In the genomic region with DNA sequence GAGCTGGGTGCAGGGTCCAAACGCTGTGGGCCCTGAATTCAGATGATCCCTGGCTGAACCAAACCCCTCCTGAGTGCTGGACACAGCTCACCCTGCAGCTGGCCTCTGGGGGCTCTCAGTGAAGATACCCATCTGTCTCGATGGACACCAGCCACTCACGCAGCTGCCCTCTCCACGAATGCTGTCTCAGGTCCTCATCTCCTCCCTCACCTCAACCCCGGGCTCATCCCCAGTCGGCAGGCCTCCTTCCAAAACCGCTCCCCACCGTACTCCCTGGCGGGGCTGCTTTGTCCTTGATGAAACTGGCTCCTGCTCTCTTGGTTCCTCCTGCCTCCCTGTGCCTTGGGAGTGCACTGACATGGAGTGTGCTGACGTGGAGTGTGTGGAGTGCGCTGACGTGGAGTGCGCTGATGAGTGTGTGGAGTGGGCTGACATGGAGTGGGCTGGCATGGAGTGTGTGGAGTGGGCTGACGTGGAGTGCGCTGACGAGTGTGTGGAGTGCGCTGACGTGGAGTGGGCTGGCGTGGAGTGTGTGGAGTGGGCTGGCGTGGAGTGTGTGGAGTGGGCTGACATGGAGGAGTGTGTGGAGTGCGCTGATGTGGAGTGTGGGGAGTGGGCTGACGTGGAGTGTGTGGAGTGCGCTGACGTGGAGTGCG, we compare ENCODE assay signal across 21 cellular contexts. TPM values are rescaled to one million over a fixed set of nuclear protein-coding genes. Genes with fewer than 3 reads are reported as not detected.
DNase-seq lines count a peak whose midpoint lies in the region; ATAC-seq and TF ChIP-seq lines count a peak whose summit lies in the region.
"Had no signal": no experiment of that assay in that cellular context is flagged by ENCODE, and none has a peak within 500 bp of the region (broad histone marks: within the 10 kb centered on the region; RNA-seq: fewer than 3 reads in every experiment).

No MANE protein-coding gene starts in this region.

- DNase-seq in H9 (no peak), WTC11 (ENCODE audit: low spot score) (no peak), head of caudate nucleus (peak in 36 of 42 donors; percentile 19 to 81 (median 52)), neuronal stem cell (ENCODE audit: low spot score) (no peak), GM13977 (ENCODE audit: low spot score) (no peak), NOMO-1 treated with DMSO at 0.1 percent for 48 hours (lab: John Stamatoyannopoulos, UW; ENCODE audit: unreplicated experiment) (no peak)
- no peak for DNase-seq in stimulated activated CD4-positive, alpha-beta T cell treated with anti-CD3 and anti-CD28 coated beads, Interleukin-15, amount 100 ng/mL, for 24 hours
- DNase-seq: ACHN, GDM1, GM23248, KG1, MV-4-11, NCI-H1417, NCI-H187 treated with DMSO at 0.1 percent for 48 hours, NCI-H226, NCI-H524, PC-9, SJCRH30 had no signal

- H4K5ac ChIP-seq in H9 (ENCODE audit: insufficient read length, low read depth, low read length) = peak overlapping the region; percentile 77

- H3K4ac ChIP-seq in H9 (ENCODE audit: low read depth, low read length) (no peak overlapping the region), neuronal stem cell (ENCODE audit: low read length) (no peak overlapping the region)

- no peaks in the 10 kb centered on the region for H4K20me1 ChIP-seq in H9 (ENCODE audit: control insufficient read depth, insufficient read depth, insufficient read length)

- no peak overlapping the region for H3T11ph ChIP-seq in H9 (ENCODE audit: low read length)

- H3K23ac ChIP-seq in H9 (ENCODE audit: insufficient read length, low read depth, low read length) = no peak overlapping the region
- peak overlapping the region; percentile 92 for H3K23ac ChIP-seq in neuronal stem cell (ENCODE audit: low read depth, low read length, poor library complexity)

- H3K4me3 Mint-ChIP-seq in H9 (peak overlapping the region in 1 of 2 experiments; percentile 17; a peak in 2 of 5 replicates), WTC11 (no peak overlapping the region)
- H3K4me3 Mint-ChIP-seq: CD14-positive monocyte had no signal

- H2BK12ac ChIP-seq in H9 (ENCODE audit: insufficient read length, low read depth, low read length) (no peak overlapping the region), neuronal stem cell (ENCODE audit: low read length) (no peak overlapping the region)

- no peak overlapping the region for H2AFZ ChIP-seq in H9 (ENCODE audit: low read length)
- H2AFZ ChIP-seq in neuronal stem cell (ENCODE audit: low read length) = no peak overlapping the region
- H2AFZ ChIP-seq: GM23248, PC-9 had no signal

- H4K8ac ChIP-seq in H9 (replicated peaks; ENCODE audit: insufficient read length, low read depth, low read length) (no peak overlapping the region), neuronal stem cell (ENCODE audit: low read depth, low read length) (peak overlapping the region; percentile 70)

- H3K79me2 ChIP-seq in H9 (ENCODE audit: insufficient read depth, low read length) = no peaks in the 10 kb centered on the region; the same call in 1 of the 2 replicates

- POLR2A ChIA-PET in WTC11 (lab: Charles Lee) = no interaction called here

- in situ Hi-C loops in GM13977 (cut with MboI; ENCODE audit: low pct_unique_long_range_greater_than_20kb, low sequenced_read_pairs, unreplicated experiment) = no loop called here

- H4K91ac ChIP-seq in H9 (ENCODE audit: insufficient read length, low read depth, low read length) (no peak overlapping the region), neuronal stem cell (ENCODE audit: low read depth, low read length, poor library complexity) (no peak overlapping the region)

- peaks cover 0 to under 1% of the 10 kb centered on the region in 2 donors for H3K36me3 ChIP-seq in neuronal stem cell (replicated peaks in 1 of 2; ENCODE audit: control insufficient read depth in 2 of 2, insufficient read depth in 2 of 2, low read length in 2 of 2)
- H3K36me3 ChIP-seq: SJCRH30 had no signal

- H3K23me2 ChIP-seq in H9 (ENCODE audit: insufficient read length, low read depth, low read length, poor library complexity, severe bottlenecking) = peaks cover 9% of the 10 kb centered on the region

- no peak for TF ChIP-seq CTCF in H9 (conservative IDR thresholded peaks at IDR 0.05)
- TF ChIP-seq CTCF in WTC11 (IDR thresholded peaks at IDR 0.05) = no peak
- no peak for TF ChIP-seq CTCF in GM13977 (IDR thresholded peaks at IDR 0.05; ENCODE audit: extremely low read depth, insufficient read depth, missing control alignments)

- H3K27ac ChIP-seq in H9 (ENCODE audit: insufficient read length, low read depth, low read length) (no peak overlapping the region), neuronal stem cell (replicated peaks; ENCODE audit: low read length) (no peak overlapping the region)
- H3K27ac ChIP-seq: GM23248, PC-9, RWPE1, SJCRH30 had no signal

- H2AK5ac ChIP-seq in H9 (ENCODE audit: insufficient read length, low read length) (no peak overlapping the region), neuronal stem cell (ENCODE audit: low read depth, low read length) (peak overlapping the region; percentile 82)

- H2BK120ac ChIP-seq in H9 (ENCODE audit: low read depth, low read length, poor library complexity, severe bottlenecking) (no peak overlapping the region), neuronal stem cell (ENCODE audit: low read depth, low read length) (peak overlapping the region; percentile 32)

- H3K18ac ChIP-seq in H9 (ENCODE audit: insufficient read length, low read depth, low read length) (no peak overlapping the region), neuronal stem cell (ENCODE audit: low read length) (peak overlapping the region; percentile 69)

- no peaks in the 10 kb centered on the region for H3K27me3 ChIP-seq in H9 (ENCODE audit: insufficient read depth, low read length)
- peaks cover 0 to 46% (median 4%) of the 10 kb centered on the region in 3 experiments for H3K27me3 ChIP-seq in neuronal stem cell (ENCODE audit: control insufficient read depth in 3 of 3, insufficient read depth in 3 of 3, low read depth in 1 of 3, low read length in 3 of 3)

- no peak overlapping the region; a peak in 2 of 7 replicates for H3K27ac Mint-ChIP-seq in H9
- peak overlapping the region; percentile 72 for H3K27ac Mint-ChIP-seq in WTC11

- H3K56ac ChIP-seq in H9 (ENCODE audit: insufficient read length, low read depth, low read length) = no peak overlapping the region

- no peak for TF ChIP-seq POLR2A in GM18505 (IDR thresholded peaks at IDR 0.05; ENCODE audit: borderline replicate concordance, extremely low read depth, insufficient read depth, insufficient read length)

- H3K14ac ChIP-seq in H9 (ENCODE audit: insufficient read depth, low read length) = peak overlapping the region; percentile 6; the same call in 1 of the 2 replicates
- peak overlapping the region; percentile 97 for H3K14ac ChIP-seq in neuronal stem cell (ENCODE audit: low read length)

- H3K27me3 Mint-ChIP-seq in H9 (ENCODE audit: low read depth) = peaks cover 32% of the 10 kb centered on the region
- H3K27me3 Mint-ChIP-seq in WTC11 (ENCODE audit: low read depth) = peaks cover 4% of the 10 kb centered on the region; the same call in 1 of the 2 replicates

- peak overlapping the region in 1 of 2 donors; percentile 41 for H3K4me3 ChIP-seq in neuronal stem cell (ENCODE audit: low read length in 2 of 2)
- H3K4me3 ChIP-seq: GM23248, PC-9, SJCRH30 had no signal

- peaks cover 3 to 4% (median 3%) of the 10 kb centered on the region in 3 experiments; a peak in 4 of 7 replicates for H3K36me3 Mint-ChIP-seq in H9 (ENCODE audit: insufficient read depth in 1 of 3, low read depth in 3 of 3)
- H3K36me3 Mint-ChIP-seq in WTC11 = peaks cover 3% of the 10 kb centered on the region; the same call in 1 of the 2 replicates
- H3K36me3 Mint-ChIP-seq: CD14-positive monocyte had no signal

- H3K9me3 ChIP-seq in H9 (ENCODE audit: control insufficient read depth, low read depth, low read length) (no peaks in the 10 kb centered on the region), neuronal stem cell (replicated peaks in 1 of 2; ENCODE audit: control insufficient read depth in 2 of 2, insufficient read depth in 1 of 2, low read depth in 1 of 2, low read length in 2 of 2) (no peaks in the 10 kb centered on the region)
- H3K9me3 ChIP-seq: SJCRH30 had no signal

- H2BK5ac ChIP-seq in H9 (ENCODE audit: insufficient read length, low read length) = no peak overlapping the region
- no peak overlapping the region for H2BK5ac ChIP-seq in neuronal stem cell (ENCODE audit: low read length)

- no peak overlapping the region for H2BK20ac ChIP-seq in H9 (ENCODE audit: low read depth, low read length, poor library complexity, severe bottlenecking)

- peaks cover 0 to 1% of the 10 kb centered on the region in 2 experiments; a peak in 1 of 5 replicates for H3K9me3 Mint-ChIP-seq in H9
- no peaks in the 10 kb centered on the region for H3K9me3 Mint-ChIP-seq in WTC11
- H3K9me3 Mint-ChIP-seq: CD14-positive monocyte had no signal

- no CpG with 5 or more reads among the region's 25 CpGs for WGBS in H9 (ENCODE audit: extremely low coverage, insufficient read length, low lambda C conversion rate)
- WGBS in neuronal stem cell (ENCODE audit: extremely low coverage in 2 of 2, insufficient read length in 2 of 2, insufficient replicate concordance in 1 of 2), 2 donors = no CpG with 5 or more reads among the region's 25 CpGs

- no peak overlapping the region for H3K4me2 ChIP-seq in H9 (ENCODE audit: insufficient read depth, insufficient read length, low read length)
- no peak overlapping the region for H3K4me2 ChIP-seq in neuronal stem cell (ENCODE audit: insufficient read depth, low read length, poor library complexity, severe bottlenecking)
- H3K4me2 ChIP-seq: PC-9 had no signal

- H3K9ac ChIP-seq in H9 (ENCODE audit: extremely low read depth, insufficient read length, low read length) = no peak overlapping the region
- peak overlapping the region; percentile 79 for H3K9ac ChIP-seq in neuronal stem cell (ENCODE audit: low read depth, low read length, poor library complexity)
- H3K9ac ChIP-seq: GM23248 had no signal

- intact Hi-C loops in head of caudate nucleus (cut with DNase I) = no loop called here

- H2BK15ac ChIP-seq in H9 (ENCODE audit: low read depth, low read length) (no peak overlapping the region), neuronal stem cell (ENCODE audit: low read length) (peak overlapping the region; percentile 49)

- H3K4me1 Mint-ChIP-seq in H9 (peaks cover 10 to 36% of the 10 kb centered on the region in 2 experiments), WTC11 (peaks cover 9% of the 10 kb centered on the region)

- H3K4me1 ChIP-seq in H9 (ENCODE audit: insufficient read depth, low read length) = no peaks in the 10 kb centered on the region
- H3K4me1 ChIP-seq in neuronal stem cell (ENCODE audit: control insufficient read depth in 2 of 2, insufficient read depth in 1 of 2, low read depth in 1 of 2, low read length in 2 of 2) = peaks cover 13 to 15% of the 10 kb centered on the region in 2 donors

- no peak for ATAC-seq in WTC11
- no peak for ATAC-seq in GM18505 (IDR thresholded peaks at IDR 0.05; ENCODE audit: unreplicated experiment)

- H3K79me1 ChIP-seq in H9 (ENCODE audit: insufficient read depth, low read depth, low read length, poor library complexity, severe bottlenecking) (no peaks in the 10 kb centered on the region), neuronal stem cell (ENCODE audit: low read depth, low read length) (no peaks in the 10 kb centered on the region)

- CTCF ChIA-PET in WTC11 (lab: Charles Lee) = interaction anchor here (0.6 to 2.7 kb wide), 3 partner anchors 11 to 163 kb away, joined by 3 to 10 read pairs (median 3); no protein-coding TSS in a partner anchor

RNA-seq across cellular contexts. Expression of a gene that starts 4.1 kb away (rescaled TPM):
- 85.4 TPM in 2 replicates for total RNA-seq in H9 (2021)
- total RNA-seq in WTC11 (2021) = 50.2 to 61.3 TPM (median 51.3 TPM) in 3 replicates
- 33.5 TPM for polyA plus RNA-seq in neuronal stem cell (2013, experiment 1 of 2)
- 33.7 TPM for polyA plus RNA-seq in neuronal stem cell (2013, experiment 2 of 2)

RNA-seq across cellular contexts. Expression of a gene that starts 15.7 kb away (rescaled TPM):
- total RNA-seq in H9 (2021) = 0.31 TPM in 1 of 2 replicates, not detected in the other
- total RNA-seq in WTC11 (2021) = 0.17 to 0.23 TPM in 2 of 3 replicates, not detected in the other
- 0.03 TPM for polyA plus RNA-seq in neuronal stem cell (2013, experiment 1 of 2)
- polyA plus RNA-seq in neuronal stem cell (2013, experiment 2 of 2) = 0.06 TPM
- total RNA-seq: GM23248, PC-9 had no signal
- polyA plus RNA-seq: CD14-positive monocyte, GM23248 had no signal

RNA-seq across cellular contexts. Expression of a gene that starts 34.3 kb away (rescaled TPM):
- total RNA-seq in H9 (2021) (19.1 and 20.9 TPM in 2 replicates), WTC11 (2021) (7.2 to 11.0 TPM (median 9.6 TPM) in 3 replicates)
- 39.2 TPM for polyA plus RNA-seq in neuronal stem cell (2013, experiment 1 of 2)
- polyA plus RNA-seq in neuronal stem cell (2013, experiment 2 of 2) = 40.2 TPM
- total RNA-seq: GM23248, PC-9 had no signal
- polyA plus RNA-seq: CD14-positive monocyte, GM23248 had no signal

RNA-seq across cellular contexts. Expression of a gene that starts 52.6 kb away (rescaled TPM):
- 111 and 114 TPM in 2 replicates for total RNA-seq in H9 (2021)
- 115 to 207 TPM (median 121 TPM) in 3 replicates for total RNA-seq in WTC11 (2021)
- 60.7 TPM for polyA plus RNA-seq in neuronal stem cell (2013, experiment 1 of 2)
- 56.3 TPM for polyA plus RNA-seq in neuronal stem cell (2013, experiment 2 of 2)

Comparison
In these comparisons a context has a peak if more than half of its experiments do, and no peak if none do; other contexts are left out.
1. DNase-seq: peak in head of caudate nucleus (36 of 42); none in H9 (single experiment), WTC11 (single experiment), neuronal stem cell (single experiment), GM13977 (single experiment), stimulated activated CD4-positive, alpha-beta T cell treated with anti-CD3 and anti-CD28 coated beads, Interleukin-15, amount 100 ng/mL, for 24 hours (single experiment) and NOMO-1 treated with DMSO at 0.1 percent for 48 hours (single experiment).